Comparison of ENCODE assay signal across 22 cellular contexts in genomic region chr6:10576226-10576625, GRCh38.
"Had no signal": no experiment of that assay in that cellular context is flagged by ENCODE, and none has a peak within 500 bp of the region (broad histone marks: within the 10 kb centered on the region; RNA-seq: fewer than 3 reads in every experiment).

No MANE protein-coding gene starts in this region.

- H3K4me3 Mint-ChIP-seq: activated CD4-positive, alpha-beta memory T cell treated with anti-CD3 and anti-CD28 coated beads, Interleukin-2, amount 10 ng/mL, durations not matched to agents 7 days and 5 days; activated CD4-positive, alpha-beta T cell treated with anti-CD3 and anti-CD28 coated beads, Interleukin-2, amount 10 ng/mL, durations not matched to agents 24 days and 14 days; activated naive CD8-positive, alpha-beta T cell treated with anti-CD3 and anti-CD28 coated beads, Interleukin-2, amount 50 U/mL, for 24 hours; immature natural killer cell; naive thymus-derived CD4-positive, alpha-beta T cell; stimulated activated naive CD8-positive, alpha-beta T cell treated with anti-CD3 and anti-CD28 coated beads, Interleukin-15, amount 100 ng/mL, for 72 hours had no signal

- H3K9me3 ChIP-seq: left lung, neutrophil, pancreas, psoas muscle, right atrium auricular region, tibial artery had no signal

- H3K4me3 ChIP-seq: coronary artery, hepatocyte, left lung, lung, pancreas, psoas muscle, right atrium auricular region, tibial artery had no signal

- H3K36me3 ChIP-seq: left lung, neutrophil, pancreas, right atrium auricular region, tibial artery had no signal

- H3K27ac Mint-ChIP-seq: activated CD4-positive, alpha-beta memory T cell treated with anti-CD3 and anti-CD28 coated beads, Interleukin-2, amount 10 ng/mL, durations not matched to agents 7 days and 5 days; activated CD4-positive, alpha-beta T cell treated with anti-CD3 and anti-CD28 coated beads, Interleukin-2, amount 10 ng/mL, durations not matched to agents 24 days and 14 days; activated naive CD8-positive, alpha-beta T cell treated with anti-CD3 and anti-CD28 coated beads, Interleukin-2, amount 50 U/mL, for 24 hours; immature natural killer cell; naive thymus-derived CD4-positive, alpha-beta T cell; stimulated activated naive CD8-positive, alpha-beta T cell treated with anti-CD3 and anti-CD28 coated beads, Interleukin-15, amount 100 ng/mL, for 72 hours had no signal

- H3K27me3 Mint-ChIP-seq: activated CD4-positive, alpha-beta memory T cell treated with anti-CD3 and anti-CD28 coated beads, Interleukin-2, amount 10 ng/mL, durations not matched to agents 7 days and 5 days; activated CD4-positive, alpha-beta T cell treated with anti-CD3 and anti-CD28 coated beads, Interleukin-2, amount 10 ng/mL, durations not matched to agents 24 days and 14 days; activated naive CD8-positive, alpha-beta T cell treated with anti-CD3 and anti-CD28 coated beads, Interleukin-2, amount 50 U/mL, for 24 hours; naive thymus-derived CD4-positive, alpha-beta T cell; stimulated activated naive CD8-positive, alpha-beta T cell treated with anti-CD3 and anti-CD28 coated beads, Interleukin-15, amount 100 ng/mL, for 72 hours had no signal

- H3K36me3 Mint-ChIP-seq: immature natural killer cell had no signal

- H3K27ac ChIP-seq: coronary artery, hepatocyte, left lung, neutrophil, pancreas, psoas muscle, right atrium auricular region, tibial artery had no signal

- H3K4me1 ChIP-seq: left lung, pancreas, psoas muscle, right atrium auricular region, tibial artery had no signal

- H2AFZ ChIP-seq: hepatocyte had no signal

- H3K9me3 Mint-ChIP-seq: activated CD4-positive, alpha-beta memory T cell treated with anti-CD3 and anti-CD28 coated beads, Interleukin-2, amount 10 ng/mL, durations not matched to agents 7 days and 5 days; activated CD4-positive, alpha-beta T cell treated with anti-CD3 and anti-CD28 coated beads, Interleukin-2, amount 10 ng/mL, durations not matched to agents 24 days and 14 days; activated naive CD8-positive, alpha-beta T cell treated with anti-CD3 and anti-CD28 coated beads, Interleukin-2, amount 50 U/mL, for 24 hours; stimulated activated naive CD8-positive, alpha-beta T cell treated with anti-CD3 and anti-CD28 coated beads, Interleukin-15, amount 100 ng/mL, for 72 hours had no signal

- H3K27me3 ChIP-seq: hepatocyte, left lung, neutrophil, pancreas, right atrium auricular region had no signal

- DNase-seq: activated CD4-positive, alpha-beta memory T cell treated with anti-CD3 and anti-CD28 coated beads, Interleukin-2, amount 10 ng/mL, durations not matched to agents 7 days and 5 days; activated CD4-positive, alpha-beta T cell treated with anti-CD3 and anti-CD28 coated beads, Interleukin-2, amount 10 ng/mL, durations not matched to agents 24 days and 14 days; activated effector memory CD4-positive, alpha-beta T cell treated with anti-CD3 and anti-CD28 coated beads, Interleukin-2, amount 50 U/mL, for 16 hours; activated naive CD4-positive, alpha-beta T cell treated with anti-CD3 and anti-CD28 coated beads, Interleukin-2, amount 50 U/mL, for 16 hours; activated naive CD8-positive, alpha-beta T cell treated with anti-CD3 and anti-CD28 coated beads, Interleukin-2, amount 50 U/mL, for 24 hours; cerebellar nuclear complex; foreskin melanocyte; glutamatergic neuron; immature natural killer cell; left lung; naive thymus-derived CD4-positive, alpha-beta T cell; pancreas; psoas muscle; stimulated activated CD4-positive, alpha-beta T cell treated with anti-CD3 and anti-CD28 coated beads, Interleukin-4, amount 100 ng/mL, for 4 hours; stimulated activated naive CD8-positive, alpha-beta T cell treated with anti-CD3 and anti-CD28 coated beads, Interleukin-15, amount 100 ng/mL, for 72 hours; T-helper 9 cell; tibial artery had no signal

- FAIRE-seq: pancreas had no signal

- H3K4me2 ChIP-seq: hepatocyte had no signal

- H3K4me1 Mint-ChIP-seq: activated CD4-positive, alpha-beta memory T cell treated with anti-CD3 and anti-CD28 coated beads, Interleukin-2, amount 10 ng/mL, durations not matched to agents 7 days and 5 days; activated CD4-positive, alpha-beta T cell treated with anti-CD3 and anti-CD28 coated beads, Interleukin-2, amount 10 ng/mL, durations not matched to agents 24 days and 14 days; activated naive CD8-positive, alpha-beta T cell treated with anti-CD3 and anti-CD28 coated beads, Interleukin-2, amount 50 U/mL, for 24 hours; immature natural killer cell had no signal
